In the genomic region with DNA sequence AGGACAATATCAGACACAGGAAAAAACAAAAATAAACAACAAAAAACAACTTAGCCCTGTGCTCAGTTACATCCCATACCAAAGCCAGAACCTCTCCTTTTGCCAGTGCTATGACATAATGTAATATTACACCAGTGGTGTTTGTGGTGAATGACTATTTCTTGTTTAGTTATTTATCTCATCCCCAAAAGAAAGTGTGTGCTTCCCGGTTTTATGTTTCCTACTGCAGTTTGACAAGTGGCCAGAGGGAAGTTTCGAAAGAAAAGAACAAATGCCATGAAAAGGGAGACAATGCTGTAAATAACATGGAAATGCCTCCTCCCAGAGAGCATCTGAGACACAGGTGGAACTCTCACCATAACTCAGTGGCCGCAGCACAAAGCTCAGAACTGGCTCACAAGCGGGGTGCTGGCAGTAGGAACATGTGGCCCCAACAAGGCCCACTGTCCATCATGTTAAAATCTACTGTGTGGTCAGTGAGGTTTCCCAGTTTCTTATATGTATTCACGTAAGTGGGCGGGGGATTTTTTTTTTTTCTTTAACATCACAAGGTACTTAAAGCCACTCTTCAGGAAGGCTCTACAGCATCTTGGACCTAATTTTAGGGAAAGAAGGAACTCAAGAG, we compare ENCODE assay signal across 28 cellular contexts.
"Had no signal": no experiment of that assay in that cellular context is flagged by ENCODE, and none has a peak within 500 bp of the region (broad histone marks: within the 10 kb centered on the region; RNA-seq: fewer than 3 reads in every experiment).

No MANE protein-coding gene starts in this region.

- H3K4me3 Mint-ChIP-seq: activated CD4-positive, alpha-beta memory T cell treated with anti-CD3 and anti-CD28 coated beads, Interleukin-2, amount 10 ng/mL, durations not matched to agents 7 days and 5 days; activated CD4-positive, alpha-beta T cell treated with anti-CD3 and anti-CD28 coated beads, Interleukin-2, amount 10 ng/mL, durations not matched to agents 7 days and 5 days; activated naive CD8-positive, alpha-beta T cell treated with anti-CD3 and anti-CD28 coated beads, Interleukin-2, amount 10 ng/mL, durations not matched to agents 7 days and 5 days; T-helper 1 cell treated with Interleukin-12 subunit alpha and Interleukin-12 subunit beta and Interleukin-4 antibody, amounts not matched to agents 30 μg/mL and 1 μg/mL, for 36 hours had no signal

- H3K27ac Mint-ChIP-seq: activated CD4-positive, alpha-beta memory T cell treated with anti-CD3 and anti-CD28 coated beads, Interleukin-2, amount 10 ng/mL, durations not matched to agents 7 days and 5 days; activated CD4-positive, alpha-beta T cell treated with anti-CD3 and anti-CD28 coated beads, Interleukin-2, amount 10 ng/mL, durations not matched to agents 7 days and 5 days; activated naive CD8-positive, alpha-beta T cell treated with anti-CD3 and anti-CD28 coated beads, Interleukin-2, amount 10 ng/mL, durations not matched to agents 7 days and 5 days; T-helper 1 cell treated with Interleukin-12 subunit alpha and Interleukin-12 subunit beta and Interleukin-4 antibody, amounts not matched to agents 30 μg/mL and 1 μg/mL, for 36 hours had no signal

- DNase-seq: activated CD4-positive, alpha-beta memory T cell treated with anti-CD3 and anti-CD28 coated beads, Interleukin-2, amount 10 ng/mL, durations not matched to agents 7 days and 5 days; activated CD4-positive, alpha-beta T cell treated with anti-CD3 and anti-CD28 coated beads, Interleukin-2, amount 10 ng/mL, durations not matched to agents 7 days and 5 days; activated CD4-positive, CD25-positive, alpha-beta regulatory T cell; activated naive CD4-positive, alpha-beta T cell treated with anti-CD3 and anti-CD28 coated beads, Interleukin-2, amount 50 U/mL, for 16 hours; activated naive CD8-positive, alpha-beta T cell treated with anti-CD3 and anti-CD28 coated beads, Interleukin-2, amount 10 ng/mL, durations not matched to agents 7 days and 5 days; activated T-cell treated with anti-CD3 and anti-CD28 coated beads for 4 hours; activated T-cell treated with anti-CD3 and anti-CD28 coated beads, Interleukin-2, amount 50 U/mL, for 48 hours; adrenal gland; anterior cingulate cortex; body of pancreas; central memory CD4-positive, alpha-beta T cell; Kasumi-1; KBM-7; NCI-H1048; NCI-H146; NCI-H187 treated with DMSO at 0.1 percent for 48 hours; NCI-H2081 treated with DMSO at 0.1 percent for 48 hours; NCI-H345; NCI-H510A; NCI-H526 treated with DMSO at 0.1 percent for 48 hours; NK-92 treated with Interleukin-12 subunit alpha and Interleukin-12 subunit beta, amount 100 ng/mL, for 24 hours; SHP77; SW 1271; T1000 had no signal

- H3K4me1 Mint-ChIP-seq: activated CD4-positive, alpha-beta memory T cell treated with anti-CD3 and anti-CD28 coated beads, Interleukin-2, amount 10 ng/mL, durations not matched to agents 7 days and 5 days; activated CD4-positive, alpha-beta T cell treated with anti-CD3 and anti-CD28 coated beads, Interleukin-2, amount 10 ng/mL, durations not matched to agents 7 days and 5 days had no signal

- H3K9me3 ChIP-seq: adrenal gland, body of pancreas, SJSA1 had no signal

- H3K4me3 ChIP-seq: adrenal gland, body of pancreas, SJSA1 had no signal

- H3K36me3 Mint-ChIP-seq: activated naive CD8-positive, alpha-beta T cell treated with anti-CD3 and anti-CD28 coated beads, Interleukin-2, amount 10 ng/mL, durations not matched to agents 7 days and 5 days had no signal

- H3K4me1 ChIP-seq: adrenal gland, body of pancreas, SJSA1 had no signal

- H3K9me3 Mint-ChIP-seq: activated CD4-positive, alpha-beta memory T cell treated with anti-CD3 and anti-CD28 coated beads, Interleukin-2, amount 10 ng/mL, durations not matched to agents 7 days and 5 days; activated CD4-positive, alpha-beta T cell treated with anti-CD3 and anti-CD28 coated beads, Interleukin-2, amount 10 ng/mL, durations not matched to agents 7 days and 5 days; activated naive CD8-positive, alpha-beta T cell treated with anti-CD3 and anti-CD28 coated beads, Interleukin-2, amount 10 ng/mL, durations not matched to agents 7 days and 5 days; T-helper 1 cell treated with Interleukin-12 subunit alpha and Interleukin-12 subunit beta and Interleukin-4 antibody, amounts not matched to agents 30 μg/mL and 1 μg/mL, for 36 hours had no signal

- H3K27ac ChIP-seq: adrenal gland, body of pancreas, SJSA1, VCaP had no signal

- ATAC-seq: body of pancreas, SK-N-SH treated with all-trans-retinoic acid at 6 μM for 48 hours had no signal

- H3K27me3 ChIP-seq: adrenal gland, body of pancreas, SJSA1 had no signal

- H3K36me3 ChIP-seq: adrenal gland, SJSA1 had no signal
